18 cellular contexts compared by ENCODE assay signal in the genomic region with DNA sequence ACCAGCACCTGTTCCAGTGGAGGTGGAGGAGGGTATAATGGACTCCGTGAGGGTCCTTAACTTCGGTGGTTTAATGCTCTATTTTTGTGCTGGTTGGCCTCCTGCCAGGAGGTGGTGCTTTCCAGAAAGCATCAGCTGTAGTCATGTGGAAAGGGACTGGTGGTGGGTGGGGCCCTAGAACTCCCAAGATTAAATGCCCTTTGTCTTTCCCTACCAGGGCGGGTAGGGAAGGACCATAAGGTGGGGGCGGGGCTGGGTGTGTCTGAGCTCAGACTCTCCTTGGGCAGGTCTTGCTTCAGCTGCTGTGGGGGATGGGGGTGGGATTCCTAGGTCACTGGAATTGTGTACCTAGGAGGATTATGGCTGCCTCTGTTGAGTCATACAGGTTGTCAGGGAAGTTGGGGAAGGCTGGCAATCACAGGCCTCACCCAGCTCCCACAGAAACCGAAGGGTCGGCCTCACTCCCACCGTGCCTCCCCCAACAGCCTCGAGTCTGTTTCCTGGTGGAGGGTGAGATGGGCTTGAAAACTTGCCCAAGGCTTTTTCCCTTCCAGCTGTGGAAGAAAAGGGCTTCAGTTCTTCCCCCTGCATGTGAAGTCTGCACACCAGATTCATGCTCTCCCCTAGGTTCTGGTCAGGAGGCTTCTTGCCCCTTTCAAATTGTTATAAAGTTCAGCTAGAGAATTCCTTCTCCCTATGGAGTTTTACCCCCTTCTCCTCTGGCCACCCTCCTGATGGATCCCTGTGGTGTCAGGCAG.
DNase-seq lines count a peak whose midpoint lies in the region; ATAC-seq, FAIRE-seq and TF ChIP-seq lines count a peak whose summit lies in the region.
"Had no signal": no experiment of that assay in that cellular context is flagged by ENCODE, and none has a peak within 500 bp of the region (broad histone marks: within the 10 kb centered on the region; RNA-seq: fewer than 3 reads in every experiment).

No MANE protein-coding gene starts in this region.

- H3K4me2 ChIP-seq in osteoblast (ENCODE audit: insufficient read depth, low read length), result no peak overlapping the region

- H3K79me2 ChIP-seq in osteoblast (ENCODE audit: insufficient read depth, low read length), result no peaks in the 10 kb centered on the region
- H3K79me2 ChIP-seq: parathyroid adenoma had no signal

- TF ChIP-seq POLR2A in Peyer's patch (IDR thresholded peaks at IDR 0.05), result no peak

- H3K4me1 Mint-ChIP-seq in Caco-2 (ENCODE audit: low read depth, unreplicated experiment), result peaks cover 8% of the 10 kb centered on the region
- no peaks in the 10 kb centered on the region for H3K4me1 Mint-ChIP-seq in mesothelial cell of epicardium
- H3K4me1 Mint-ChIP-seq: B cell had no signal

- H3K4me3 Mint-ChIP-seq in Caco-2 (ENCODE audit: unreplicated experiment) (no peak overlapping the region), mesothelial cell of epicardium (no peak overlapping the region)
- H3K4me3 Mint-ChIP-seq: B cell had no signal

- H3K9ac ChIP-seq in kidney (ENCODE audit: low read length in 2 of 2), result no peak overlapping the region
- H3K9ac ChIP-seq: parathyroid adenoma had no signal

- POLR2A ChIA-PET in Caco-2 (lab: Charles Lee), result no interaction called here

- CTCF ChIA-PET in Caco-2 (lab: Charles Lee), result interaction anchor here (0.6 to 0.8 kb wide), 2 partner anchors 54 to 72 kb away, joined by 3 to 4 read pairs; no protein-coding TSS in a partner anchor

- H3K27ac ChIP-seq in Peyer's patch (peak overlapping the region in 1 of 4 donors; percentile 30), kidney (ENCODE audit: low read depth in 2 of 2, low read length in 2 of 2) (no peak overlapping the region), osteoblast (ENCODE audit: low read depth, low read length) (no peak overlapping the region)
- H3K27ac ChIP-seq: parathyroid adenoma had no signal

- H3K36me3 ChIP-seq in Caco-2 (ENCODE audit: control insufficient read depth, insufficient read depth, low read length), result no peaks in the 10 kb centered on the region
- no peaks in the 10 kb centered on the region for H3K36me3 ChIP-seq in Peyer's patch
- H3K36me3 ChIP-seq in kidney (ENCODE audit: control insufficient read depth in 1 of 2, insufficient read depth in 2 of 2, low read length in 2 of 2), result no peaks in the 10 kb centered on the region
- H3K36me3 ChIP-seq in osteoblast (ENCODE audit: insufficient read depth, low read length), result no peaks in the 10 kb centered on the region

- H3K9me3 ChIP-seq in Caco-2 (no peaks in the 10 kb centered on the region), Peyer's patch (peaks cover 0 to 4% (median 0%) of the 10 kb centered on the region in 4 donors), kidney (ENCODE audit: control insufficient read depth in 1 of 2, low read length in 2 of 2) (peaks cover 0 to 4% of the 10 kb centered on the region in 2 donors), osteoblast (ENCODE audit: low read depth, low read length) (peaks cover 4% of the 10 kb centered on the region)

- H3K27ac Mint-ChIP-seq in Caco-2 (ENCODE audit: unreplicated experiment) (peak overlapping the region; percentile 23), mesothelial cell of epicardium (no peak overlapping the region)
- H3K27ac Mint-ChIP-seq: B cell had no signal

- H3K4me1 ChIP-seq in Caco-2, result peaks cover 9% of the 10 kb centered on the region
- H3K4me1 ChIP-seq in Peyer's patch, result no peaks in the 10 kb centered on the region
- H3K4me1 ChIP-seq in kidney (ENCODE audit: control insufficient read depth in 1 of 2, insufficient read depth in 1 of 2, low read depth in 1 of 2, low read length in 2 of 2), result no peaks in the 10 kb centered on the region
- no peaks in the 10 kb centered on the region for H3K4me1 ChIP-seq in osteoblast (ENCODE audit: insufficient read depth, low read length)
- H3K4me1 ChIP-seq: parathyroid adenoma had no signal

- BruUV-seq in Caco-2 (replicated peaks; lab: Mats Ljungman, UMichigan), result no TSS peak

- DNase-seq in Caco-2 (peak; percentile 66 to 86), Peyer's patch (peak in 2 of 3 donors; percentile 79 to 84), kidney (peak; percentile 82), osteoblast (ENCODE audit: insufficient read length, low spot score, missing footprints) (no peak), mesothelial cell of epicardium (ENCODE audit: low spot score in 2 of 2, unreplicated experiment in 2 of 2) (no peak)
- DNase-seq: activated gamma-delta T cell; aorta; KBM-7; NCI-H2029; stimulated activated naive CD4-positive, alpha-beta T cell treated with Interleukin-2 at 50 U/mL for 16 hours had no signal

- H3K4me3 ChIP-seq in Caco-2 (ENCODE audit: low read depth, low read length), result no peak overlapping the region
- H3K4me3 ChIP-seq in Peyer's patch, result no peak overlapping the region
- no peak overlapping the region for H3K4me3 ChIP-seq in kidney (ENCODE audit: low read length in 2 of 2)
- H3K4me3 ChIP-seq in osteoblast (ENCODE audit: insufficient read depth, low read length), result no peak overlapping the region
- H3K4me3 ChIP-seq: GM12878 had no signal

- TF ChIP-seq EP300 in Ishikawa (IDR thresholded peaks at IDR 0.05; ENCODE audit: borderline replicate concordance), result no peak

- H3K27me3 Mint-ChIP-seq in Caco-2 (ENCODE audit: insufficient read depth, unreplicated experiment), result no peaks in the 10 kb centered on the region
- H3K27me3 Mint-ChIP-seq in mesothelial cell of epicardium (ENCODE audit: low read depth), result no peaks in the 10 kb centered on the region

- no peak for FAIRE-seq in kidney (lab: Jason Lieb, UNC)
- FAIRE-seq: colon, GM12878, H54 had no signal

- H3K36me3 Mint-ChIP-seq in Caco-2 (ENCODE audit: insufficient read depth, unreplicated experiment) (no peaks in the 10 kb centered on the region), mesothelial cell of epicardium (no peaks in the 10 kb centered on the region)

- TF ChIP-seq CTCF in Caco-2 (IDR thresholded peaks at IDR 0.05; ENCODE audit: insufficient read depth in 1 of 2, low read depth in 1 of 2, low read length in 1 of 2, severe bottlenecking in 1 of 2, unreplicated experiment in 1 of 2) (no peak), Peyer's patch (IDR thresholded peaks at IDR 0.05) (no peak), kidney (IDR thresholded peaks at IDR 0.05; ENCODE audit: borderline replicate concordance, extremely low read depth, insufficient read depth) (no peak), osteoblast (IDR thresholded peaks at IDR 0.05; ENCODE audit: extremely low read depth, low read depth, low read length) (no peak), mesothelial cell of epicardium (IDR thresholded peaks at IDR 0.05; ENCODE audit: unreplicated experiment) (no peak)

- intact Hi-C loops in Caco-2 (cut with micrococcal nuclease; ENCODE audit: unreplicated experiment) (loop anchor here (2.0 kb wide), 1 partner anchor 73 kb away; no protein-coding TSS in a partner anchor), kidney (cut with DNase I) (no loop called here)

- no peak overlapping the region for H2AFZ ChIP-seq in osteoblast (ENCODE audit: low read length)
- H2AFZ ChIP-seq: parathyroid adenoma had no signal

- peaks cover 12% of the 10 kb centered on the region for H3K9me3 Mint-ChIP-seq in Caco-2 (ENCODE audit: unreplicated experiment)
- peaks cover 36% of the 10 kb centered on the region for H3K9me3 Mint-ChIP-seq in mesothelial cell of epicardium

- H4K20me1 ChIP-seq in osteoblast (ENCODE audit: insufficient read depth, low read length), result no peaks in the 10 kb centered on the region

- TF ChIP-seq RAD21 in Ishikawa (IDR thresholded peaks at IDR 0.05; ENCODE audit: low read depth), result no peak

- H3K27me3 ChIP-seq in Caco-2 (replicated peaks; ENCODE audit: control insufficient read depth, insufficient read depth, low read length) (no peaks in the 10 kb centered on the region), Peyer's patch (no peaks in the 10 kb centered on the region), osteoblast (ENCODE audit: insufficient read depth, low read length) (peaks cover 3% of the 10 kb centered on the region)

- no peak for ATAC-seq in HG02763 (IDR thresholded peaks at IDR 0.05; ENCODE audit: unreplicated experiment)
- ATAC-seq in activated CD4-positive, CD25-positive, alpha-beta regulatory T cell treated with anti-CD3 and anti-CD28 coated beads, Interleukin-2, amount 50 U/mL, for 24 hours, result no peak
- ATAC-seq: GM12878 had no signal

TF ChIP-seq in Ishikawa, 13 proteins besides CTCF, POLR2A, EP300 and RAD21:
- peak; percentile 40; the same call in 1 of the 2 replicates for TF ChIP-seq NFIC (IDR thresholded peaks at IDR 0.05)
- TF ChIP-seq, protein P1, sequence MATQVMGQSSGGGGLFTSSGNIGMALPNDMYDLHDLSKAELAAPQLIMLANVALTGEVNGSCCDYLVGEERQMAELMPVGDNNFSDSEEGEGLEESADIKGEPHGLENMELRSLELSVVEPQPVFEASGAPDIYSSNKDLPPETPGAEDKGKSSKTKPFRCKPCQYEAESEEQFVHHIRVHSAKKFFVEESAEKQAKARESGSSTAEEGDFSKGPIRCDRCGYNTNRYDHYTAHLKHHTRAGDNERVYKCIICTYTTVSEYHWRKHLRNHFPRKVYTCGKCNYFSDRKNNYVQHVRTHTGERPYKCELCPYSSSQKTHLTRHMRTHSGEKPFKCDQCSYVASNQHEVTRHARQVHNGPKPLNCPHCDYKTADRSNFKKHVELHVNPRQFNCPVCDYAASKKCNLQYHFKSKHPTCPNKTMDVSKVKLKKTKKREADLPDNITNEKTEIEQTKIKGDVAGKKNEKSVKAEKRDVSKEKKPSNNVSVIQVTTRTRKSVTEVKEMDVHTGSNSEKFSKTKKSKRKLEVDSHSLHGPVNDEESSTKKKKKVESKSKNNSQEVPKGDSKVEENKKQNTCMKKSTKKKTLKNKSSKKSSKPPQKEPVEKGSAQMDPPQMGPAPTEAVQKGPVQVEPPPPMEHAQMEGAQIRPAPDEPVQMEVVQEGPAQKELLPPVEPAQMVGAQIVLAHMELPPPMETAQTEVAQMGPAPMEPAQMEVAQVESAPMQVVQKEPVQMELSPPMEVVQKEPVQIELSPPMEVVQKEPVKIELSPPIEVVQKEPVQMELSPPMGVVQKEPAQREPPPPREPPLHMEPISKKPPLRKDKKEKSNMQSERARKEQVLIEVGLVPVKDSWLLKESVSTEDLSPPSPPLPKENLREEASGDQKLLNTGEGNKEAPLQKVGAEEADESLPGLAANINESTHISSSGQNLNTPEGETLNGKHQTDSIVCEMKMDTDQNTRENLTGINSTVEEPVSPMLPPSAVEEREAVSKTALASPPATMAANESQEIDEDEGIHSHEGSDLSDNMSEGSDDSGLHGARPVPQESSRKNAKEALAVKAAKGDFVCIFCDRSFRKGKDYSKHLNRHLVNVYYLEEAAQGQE (IDR thresholded peaks at IDR 0.05; ENCODE audit: low read depth), result no peak
- TF ChIP-seq ZBTB7A (IDR thresholded peaks at IDR 0.05; ENCODE audit: low read depth), result no peak
- no peak for TF ChIP-seq FOXM1 (IDR thresholded peaks at IDR 0.05; ENCODE audit: borderline replicate concordance, low read depth)
- TF ChIP-seq EGR1 (IDR thresholded peaks at IDR 0.05), result no peak

Comparison
In these comparisons a context has a peak if more than half of its experiments do, and no peak if none do; other contexts are left out.
1. DNase-seq: peak in Caco-2 (2 of 2), Peyer's patch (2 of 3) and kidney (single experiment); none in osteoblast (single experiment) and mesothelial cell of epicardium (0 of 2).